In the genomic region with DNA sequence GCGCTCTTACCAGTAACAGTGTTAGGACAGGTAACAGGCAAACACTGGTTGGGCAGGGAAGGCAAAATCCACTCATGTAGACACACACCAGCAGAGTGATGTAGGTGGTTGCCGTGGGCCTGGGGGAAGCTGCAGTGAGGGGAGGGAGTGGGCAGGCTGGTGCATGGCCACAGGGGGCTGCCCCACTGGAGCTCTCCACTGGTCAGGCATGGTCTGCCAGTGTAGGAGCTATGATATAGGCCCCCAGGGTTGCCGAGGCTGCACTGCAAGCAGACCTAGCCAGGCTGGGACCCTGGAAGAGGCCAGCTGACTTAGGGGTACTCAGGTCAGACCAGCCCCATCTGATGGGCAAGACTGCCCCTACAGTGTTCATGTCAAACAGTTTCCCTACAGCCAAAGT, we compare ENCODE assay signal across 1 cellular context.
TF ChIP-seq lines count a peak whose summit lies in the region.

No MANE protein-coding gene starts in this region.

TF ChIP-seq in H1, 55 proteins besides CTCF, POLR2A, EP300 and RAD21:
- no peak for TF ChIP-seq BRCA1 (IDR thresholded peaks at IDR 0.05; ENCODE audit: low read depth, low read length)
